In the genomic region with DNA sequence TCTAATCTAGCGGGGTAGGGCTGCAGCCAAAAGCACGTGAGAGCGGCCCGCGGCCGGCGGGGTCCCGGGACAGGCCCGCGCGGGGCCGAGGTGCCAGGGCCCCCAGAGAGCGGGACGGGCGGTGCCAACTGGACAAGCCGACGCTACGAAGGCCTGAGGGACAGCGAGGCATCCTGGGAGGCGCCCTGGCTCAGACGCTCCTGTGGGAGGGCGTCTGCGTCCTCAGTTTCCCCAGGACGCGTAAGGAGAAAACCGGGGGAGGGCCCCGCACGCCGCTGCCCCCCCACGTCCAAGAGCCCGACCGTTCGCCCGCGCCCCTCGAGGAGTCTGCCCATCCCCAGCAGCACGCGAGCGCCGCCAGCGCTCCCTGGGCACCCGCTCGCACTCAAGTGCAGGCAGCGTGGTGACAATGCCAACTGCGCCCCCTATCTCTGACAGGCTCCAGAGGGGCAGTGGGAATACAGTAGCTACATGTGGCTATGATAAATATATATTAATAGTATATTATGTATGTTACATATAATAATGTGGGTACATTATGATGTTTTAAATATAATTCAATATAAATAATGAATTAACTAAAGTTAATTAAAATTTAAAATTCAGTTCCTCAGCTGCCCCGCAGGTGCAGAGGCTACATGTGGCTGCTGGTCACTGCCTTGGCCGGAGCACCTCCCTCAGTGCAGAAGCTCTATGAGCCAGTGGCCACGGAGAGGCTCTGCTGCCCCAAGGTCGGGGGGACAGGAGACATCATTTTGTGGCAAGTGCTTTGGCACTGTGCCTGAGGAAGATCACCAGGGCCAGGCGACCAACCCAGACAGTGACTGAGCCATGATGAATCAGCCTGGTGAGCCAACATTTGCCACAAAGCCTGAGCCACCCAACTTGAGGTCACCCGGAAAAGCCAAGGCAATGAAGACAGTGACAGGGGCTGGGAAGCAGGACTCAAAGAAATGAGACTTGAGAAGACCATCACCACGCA, we compare ENCODE assay signal across 9 cellular contexts. TPM values are rescaled to one million over a fixed set of nuclear protein-coding genes. Genes with fewer than 3 reads are reported as not detected.
DNase-seq lines count a peak whose midpoint lies in the region; ATAC-seq and TF ChIP-seq lines count a peak whose summit lies in the region.
"Had no signal": no experiment of that assay in that cellular context is flagged by ENCODE, and none has a peak within 500 bp of the region (broad histone marks: within the 10 kb centered on the region; RNA-seq: fewer than 3 reads in every experiment).

No MANE protein-coding gene starts in this region.

- no peaks in the 10 kb centered on the region for H3K36me3 ChIP-seq in smooth muscle cell (ENCODE audit: low read depth)

- H3K4me1 ChIP-seq in smooth muscle cell (ENCODE audit: low read depth): peaks cover 3% of the 10 kb centered on the region

- H3K4me3 ChIP-seq in astrocyte of the spinal cord (ENCODE audit: low read depth, low read length) (peak overlapping the region; percentile 12), smooth muscle cell (peak overlapping the region; percentile 42)

- DNase-seq in DMS53 treated with DMSO at 0.1 percent for 48 hours (lab: John Stamatoyannopoulos, UW; ENCODE audit: unreplicated experiment) (peak; percentile 60), NCI-H510A treated with DMSO at 0.1 percent for 48 hours (lab: John Stamatoyannopoulos, UW) (peak; percentile 13), astrocyte of the spinal cord (ENCODE audit: low read depth, low spot score) (peak; percentile 14), iPS-NIHi11 (ENCODE audit: low spot score) (peak; percentile 84), smooth muscle cell (lab: John Stamatoyannopoulos, UW; ENCODE audit: unreplicated experiment) (no peak), NCI-H748 treated with DMSO at 0.1 percent for 48 hours (lab: John Stamatoyannopoulos, UW) (no peak)

- TF ChIP-seq CTCF in astrocyte of the spinal cord (IDR thresholded peaks at IDR 0.05; ENCODE audit: low read depth, low read length) (peak; percentile 61), smooth muscle cell (IDR thresholded peaks at IDR 0.05; ENCODE audit: borderline replicate concordance, insufficient read depth, poor library complexity, severe bottlenecking) (peak; percentile 45)

- H3K27me3 ChIP-seq in smooth muscle cell (ENCODE audit: low read depth): no peaks in the 10 kb centered on the region

- H3F3A ChIP-seq in smooth muscle cell (ENCODE audit: low read depth): no peaks in the 10 kb centered on the region

- no peak overlapping the region for H3K9ac ChIP-seq in smooth muscle cell (ENCODE audit: low read depth)

- H3K79me2 ChIP-seq in smooth muscle cell (ENCODE audit: low read depth): no peaks in the 10 kb centered on the region

- ATAC-seq in GM21390 (IDR thresholded peaks at IDR 0.05; ENCODE audit: unreplicated experiment) (no peak), HG03378 (IDR thresholded peaks at IDR 0.05; ENCODE audit: unreplicated experiment) (no peak)

- peaks cover 1% of the 10 kb centered on the region for H3K9me3 ChIP-seq in smooth muscle cell (replicated peaks; ENCODE audit: low read depth)

- in situ Hi-C loops in astrocyte of the spinal cord (cut with HindIII; ENCODE audit: low sequenced_read_pairs): no loop called here

- no peaks in the 10 kb centered on the region for H4K20me1 ChIP-seq in smooth muscle cell (ENCODE audit: low read depth)

- peak overlapping the region; percentile 88 for H3K4me2 ChIP-seq in smooth muscle cell

- no peak overlapping the region for H3K27ac ChIP-seq in smooth muscle cell (ENCODE audit: low read depth)

- peak overlapping the region; percentile 69 for H2AFZ ChIP-seq in smooth muscle cell (ENCODE audit: low read depth)

- 41% methylated on average over 48 of the region's 52 CpGs for WGBS in smooth muscle cell (ENCODE audit: low lambda C conversion rate)

RNA-seq across cellular contexts. Expression of gene SFT2D3, which starts 5.5 kb away (rescaled TPM):
- total RNA-seq in smooth muscle cell: 7.0 and 7.3 TPM in 2 replicates
- polyA plus RNA-seq in smooth muscle cell: not detected in 2 replicates
- polyA plus RNA-seq: IgD-negative memory B cell had no signal

RNA-seq across cellular contexts. Expression of gene LIMS2, which starts 20.5 kb away (rescaled TPM):
- 8.4 and 9.7 TPM in 2 replicates for total RNA-seq in smooth muscle cell
- 21.0 and 22.3 TPM in 2 replicates for polyA plus RNA-seq in smooth muscle cell

RNA-seq across cellular contexts. Expression of gene GPR17, which starts 49.8 kb away (rescaled TPM):
- total RNA-seq in smooth muscle cell: not detected in 2 replicates
- not detected in 2 replicates for polyA plus RNA-seq in smooth muscle cell
- polyA plus RNA-seq: IgD-negative memory B cell had no signal

Comparison
In these comparisons a context has a peak if more than half of its experiments do, and no peak if none do; other contexts are left out.
1. DNase-seq: peak in DMS53 treated with DMSO at 0.1 percent for 48 hours (single experiment), NCI-H510A treated with DMSO at 0.1 percent for 48 hours (single experiment), astrocyte of the spinal cord (single experiment) and iPS-NIHi11 (single experiment); none in smooth muscle cell (single experiment) and NCI-H748 treated with DMSO at 0.1 percent for 48 hours (single experiment).